In genomic region chr7:106891545-106892410, GRCh38 we compare ENCODE assay signal across 11 cellular contexts. TPM values are rescaled to one million over a fixed set of nuclear protein-coding genes. Genes with fewer than 3 reads are reported as not detected.
DNase-seq lines count a peak whose midpoint lies in the region; ATAC-seq, FAIRE-seq and TF ChIP-seq lines count a peak whose summit lies in the region.
"Had no signal": no experiment of that assay in that cellular context is flagged by ENCODE, and none has a peak within 500 bp of the region (broad histone marks: within the 10 kb centered on the region; RNA-seq: fewer than 3 reads in every experiment).

No MANE protein-coding gene starts in this region.

- intact Hi-C loops in left cardiac atrium (cut with DNase I) = no loop called here

- TF ChIP-seq CTCF in C4-2B (conservative IDR thresholded peaks at IDR 0.05) = peak; percentile 53

- ATAC-seq in GM21526 (IDR thresholded peaks at IDR 0.05; ENCODE audit: low FRiP score, unreplicated experiment) = no peak
- no peak for ATAC-seq in GM21576 (IDR thresholded peaks at IDR 0.05; ENCODE audit: unreplicated experiment)
- no peak for ATAC-seq in left cardiac atrium

- no peak for DNase-seq in GM19239 (ENCODE audit: insufficient read length, low spot score)
- peak; percentile 32 to 60 for DNase-seq in NCI-H526 (lab: John Stamatoyannopoulos, UW)
- DNase-seq in erythroblast (lab: John Stamatoyannopoulos, UW) = peak; percentile 25 to 32
- DNase-seq in DMS114 treated with DMSO at 0.1 percent for 48 hours (lab: John Stamatoyannopoulos, UW; ENCODE audit: unreplicated experiment) = no peak
- no peak for DNase-seq in left cardiac atrium
- DNase-seq: activated CD4-positive, alpha-beta T cell treated with anti-CD3 and anti-CD28 coated beads for 1 hour; activated naive CD4-positive, alpha-beta T cell; nephron progenitor cell had no signal

- no peak for TF ChIP-seq POLR2A in erythroblast (IDR thresholded peaks at IDR 0.05; ENCODE audit: low read length)

- peak; percentile 74 for FAIRE-seq in GM19239 (lab: Jason Lieb, UNC)

- peak overlapping the region; percentile 27; the same call in 1 of the 2 replicates for H3K27ac ChIP-seq in C4-2B

RNA-seq across cellular contexts. Expression of gene PIK3CG, which starts 26.7 kb away (rescaled TPM):
- 1 to 10 TPM; 2.4 to 3.0 TPM for total RNA-seq in left cardiac atrium

Comparison
In these comparisons a context has a peak if more than half of its experiments do, and no peak if none do; other contexts are left out.
1. DNase-seq: peak in NCI-H526 (2 of 2) and erythroblast (2 of 2); none in GM19239 (single experiment), DMS114 treated with DMSO at 0.1 percent for 48 hours (single experiment) and left cardiac atrium (single experiment).